8 cellular contexts compared by ENCODE assay signal in genomic region chr5:39283231-39283818, GRCh38.
DNase-seq lines count a peak whose midpoint lies in the region; ATAC-seq and TF ChIP-seq lines count a peak whose summit lies in the region.

No MANE protein-coding gene starts in this region.

- TF ChIP-seq CTCF in epithelial cell of proximal tubule (conservative IDR thresholded peaks at IDR 0.05; ENCODE audit: low read depth, low read length) (peak; percentile 92), tibial artery (IDR thresholded peaks at IDR 0.05) (peak; percentile 32 to 45)

- peaks cover 1 to 10% (median 4%) of the 10 kb centered on the region in 5 donors for H3K27me3 Mint-ChIP-seq in naive thymus-derived CD8-positive, alpha-beta T cell

- POLR2A ChIA-PET in naive thymus-derived CD8-positive, alpha-beta T cell (lab: Charles Lee), result interaction anchor here (0.8 to 5.7 kb wide), 10 partner anchors 9 to 135 kb away, joined by 3 to 29 read pairs (median 4); partner anchors contain the start of gene FYB1

- H3K4me3 Mint-ChIP-seq in naive thymus-derived CD8-positive, alpha-beta T cell, result peak overlapping the region in 8 of 10 donors; percentile 1 to 70 (median 35)

- H3K27ac ChIP-seq in tibial artery, result no peak overlapping the region

- ATAC-seq in GM18508 (IDR thresholded peaks at IDR 0.05; ENCODE audit: insufficient read depth, unreplicated experiment) (peak; percentile 91), HG03025 (IDR thresholded peaks at IDR 0.05; ENCODE audit: low FRiP score, unreplicated experiment) (peak; percentile 92)
- ATAC-seq in naive thymus-derived CD8-positive, alpha-beta T cell, result peak; percentile 100

- no peaks in the 10 kb centered on the region for H3K27me3 ChIP-seq in tibial artery

- no peaks in the 10 kb centered on the region for H3K9me3 ChIP-seq in tibial artery

- intact Hi-C loops in tibial artery (cut with DNase I; ENCODE audit: low total_unique reads), result no loop called here

- H3K4me1 ChIP-seq in tibial artery, result no peaks in the 10 kb centered on the region

- no peak overlapping the region for H3K4me3 ChIP-seq in epithelial cell of proximal tubule (ENCODE audit: low read depth, low read length)
- no peak overlapping the region for H3K4me3 ChIP-seq in tibial artery

- H3K27ac Mint-ChIP-seq in naive thymus-derived CD8-positive, alpha-beta T cell, result peak overlapping the region in 9 of 10 donors; percentile 13 to 94 (median 79)

- no peaks in the 10 kb centered on the region for H3K36me3 ChIP-seq in tibial artery

- H3K9me3 Mint-ChIP-seq in naive thymus-derived CD8-positive, alpha-beta T cell, result peaks cover 0 to 26% (median 15%) of the 10 kb centered on the region in 9 donors

- DNase-seq in AG08395 (ENCODE audit: low spot score) (peak; percentile 77), NCI-H82 treated with DMSO at 0.1 percent for 48 hours (lab: John Stamatoyannopoulos, UW; ENCODE audit: unreplicated experiment) (peak; percentile 0), epithelial cell of proximal tubule (ENCODE audit: low read depth) (peak; percentile 68), tibial artery (peak in 1 of 2 donors; percentile 29)
- peak; percentile 49 for DNase-seq in activated CD8-positive, alpha-beta memory T cell treated with anti-CD3 and anti-CD28 coated beads, Interleukin-2, amount 50 U/mL, for 1 hour (ENCODE audit: extremely low read depth)
- peak; percentile 8 to 82 (median 68) for DNase-seq in naive thymus-derived CD8-positive, alpha-beta T cell

- peaks cover 0 to 9% (median 5%) of the 10 kb centered on the region in 3 donors for H3K36me3 Mint-ChIP-seq in naive thymus-derived CD8-positive, alpha-beta T cell

- H3K4me1 Mint-ChIP-seq in naive thymus-derived CD8-positive, alpha-beta T cell, result peaks cover 16 to 41% (median 34%) of the 10 kb centered on the region in 4 donors
